Comparison of ENCODE assay signal across 9 cellular contexts in genomic region chr19:15249560-15249874, GRCh38. TPM values are rescaled to one million over a fixed set of nuclear protein-coding genes. Genes with fewer than 3 reads are reported as not detected.
DNase-seq lines count a peak whose midpoint lies in the region; ATAC-seq and TF ChIP-seq lines count a peak whose summit lies in the region.
"Had no signal": no experiment of that assay in that cellular context is flagged by ENCODE, and none has a peak within 500 bp of the region (broad histone marks: within the 10 kb centered on the region; RNA-seq: fewer than 3 reads in every experiment).

No MANE protein-coding gene starts in this region.

- no peak overlapping the region for H2AFZ ChIP-seq in OCI-LY3 (ENCODE audit: low read depth, low read length)

- H3K4me3 ChIP-seq in OCI-LY3 (ENCODE audit: low read length) (no peak overlapping the region), colonic mucosa (no peak overlapping the region), mucosa of rectum (ENCODE audit: low read length in 2 of 2) (no peak overlapping the region), thoracic aorta (peak overlapping the region; percentile 64)

- intact Hi-C loops in colonic mucosa (cut with DNase I): no loop called here

- peaks cover 67% of the 10 kb centered on the region for H3K36me3 ChIP-seq in OCI-LY3 (replicated peaks; ENCODE audit: low read depth, low read length)
- H3K36me3 ChIP-seq in colonic mucosa: peaks cover 14% of the 10 kb centered on the region
- peaks cover 65 to 72% of the 10 kb centered on the region in 2 donors for H3K36me3 ChIP-seq in mucosa of rectum (ENCODE audit: control insufficient read depth in 2 of 2, insufficient read depth in 2 of 2, low read length in 2 of 2)
- peaks cover 18% of the 10 kb centered on the region for H3K36me3 ChIP-seq in thoracic aorta

- H3K9me3 ChIP-seq in OCI-LY3 (ENCODE audit: insufficient read depth, low read length) (no peaks in the 10 kb centered on the region), colonic mucosa (no peaks in the 10 kb centered on the region), mucosa of rectum (ENCODE audit: control insufficient read depth in 2 of 2, low read length in 2 of 2) (no peaks in the 10 kb centered on the region), thoracic aorta (no peaks in the 10 kb centered on the region)

- H4K20me1 ChIP-seq in OCI-LY3 (ENCODE audit: insufficient read depth, low read length): peaks cover 35% of the 10 kb centered on the region

- H3K9ac ChIP-seq in OCI-LY3 (ENCODE audit: low read length) (no peak overlapping the region), colonic mucosa (ENCODE audit: low read depth in 2 of 2, low read length in 2 of 2) (peak overlapping the region; percentile 14 to 41), mucosa of rectum (ENCODE audit: low read depth in 1 of 2, low read length in 2 of 2) (no peak overlapping the region)

- ATAC-seq in thoracic aorta (ENCODE audit: insufficient number of reproducible peaks, low FRiP score, low read depth) (no peak), GM21576 (IDR thresholded peaks at IDR 0.05; ENCODE audit: unreplicated experiment) (no peak), GM21723 (IDR thresholded peaks at IDR 0.05; ENCODE audit: unreplicated experiment) (no peak)

- H3K79me2 ChIP-seq in OCI-LY3 (ENCODE audit: low read length): peaks cover 47% of the 10 kb centered on the region

- H3K4me1 ChIP-seq in OCI-LY3 (ENCODE audit: low read length) (peaks cover 26% of the 10 kb centered on the region), colonic mucosa (peaks cover 19% of the 10 kb centered on the region), mucosa of rectum (ENCODE audit: control insufficient read depth in 2 of 2, insufficient read depth in 2 of 2, low read length in 2 of 2) (peaks cover 23 to 47% of the 10 kb centered on the region in 2 donors), thoracic aorta (ENCODE audit: control insufficient read depth in 1 of 2, low read depth in 2 of 2) (peaks cover 64 to 95% of the 10 kb centered on the region in 2 donors)

- no peak for DNase-seq in colonic mucosa
- no peak for DNase-seq in thoracic aorta (ENCODE audit: low spot score)
- DNase-seq in COLO829 (ENCODE audit: low spot score): no peak
- DNase-seq in HK-2 (ENCODE audit: unreplicated experiment): no peak
- DNase-seq: NCI-H187 had no signal

- H3K27me3 ChIP-seq in OCI-LY3 (ENCODE audit: low read depth, low read length) (no peaks in the 10 kb centered on the region), colonic mucosa (no peaks in the 10 kb centered on the region), mucosa of rectum (ENCODE audit: control insufficient read depth in 2 of 2, insufficient read depth in 2 of 2, low read length in 2 of 2) (no peaks in the 10 kb centered on the region), thoracic aorta (replicated peaks; ENCODE audit: insufficient read depth) (no peaks in the 10 kb centered on the region)

- TF ChIP-seq CTCF in OCI-LY3 (IDR thresholded peaks at IDR 0.05; ENCODE audit: low read depth, low read length): peak; percentile 7; the same call in 1 of the 2 replicates
- no peak for TF ChIP-seq CTCF in colonic mucosa (IDR thresholded peaks at IDR 0.05)
- TF ChIP-seq CTCF in thoracic aorta (IDR thresholded peaks at IDR 0.05): no peak

- no peak overlapping the region for H3K4me2 ChIP-seq in OCI-LY3 (ENCODE audit: low read length)

- H3K27ac ChIP-seq in OCI-LY3 (ENCODE audit: low read length) (peak overlapping the region; percentile 75), colonic mucosa (peak overlapping the region; percentile 68), mucosa of rectum (ENCODE audit: low read depth in 2 of 2, low read length in 2 of 2) (peak overlapping the region; percentile 80 to 87), thoracic aorta (peak overlapping the region; percentile 100)

RNA-seq across cellular contexts. Expression of gene EPHX3, which starts 17.3 kb away (rescaled TPM):
- under 1 TPM; 0.53 to 0.82 TPM for total RNA-seq in colonic mucosa
- total RNA-seq in thoracic aorta: 1 to 10 TPM in 1 of 2 donors, not detected in 1; 1.2 TPM

RNA-seq across cellular contexts. Expression of gene NOTCH3, which starts 48.7 kb away (rescaled TPM):
- total RNA-seq in colonic mucosa: 10 to 100 TPM in 1 of 2 donors, 1 to 10 TPM in 1; 4.4 to 10.5 TPM
- 100 to 1,000 TPM; 289 to 448 TPM for total RNA-seq in thoracic aorta

Comparison
In these comparisons a context has a peak if more than half of its experiments do, and no peak if none do; other contexts are left out.
1. H3K9ac ChIP-seq: peak in colonic mucosa (2 of 2); none in OCI-LY3 (single experiment) and mucosa of rectum (0 of 2).
2. RNA of gene NOTCH3, which starts 48.7 kb away (total RNA-seq): 289 to 448 TPM in thoracic aorta; 4.4 to 10.5 TPM in colonic mucosa; every median in the first group is over 10 times any median in the second.
3. Peak in every context shown above with its lines, with median percentiles within 50 percentile points of each other: H3K27ac ChIP-seq.